ENCODE assay signal across 8 cellular contexts in genomic region chr12:643478-644292, GRCh38. TPM values are rescaled to one million over a fixed set of nuclear protein-coding genes. Genes with fewer than 3 reads are reported as not detected.
DNase-seq lines count a peak whose midpoint lies in the region; ATAC-seq, FAIRE-seq and TF ChIP-seq lines count a peak whose summit lies in the region.

No MANE protein-coding gene starts in this region.

- H3K27me3 ChIP-seq in K562 (ENCODE audit: control insufficient read depth in 2 of 2, insufficient read depth in 2 of 2, low read length in 2 of 2) (no peaks in the 10 kb centered on the region), left lung (no peaks in the 10 kb centered on the region), transverse colon (no peaks in the 10 kb centered on the region)

- 22% methylated on average over 29 of the region's 32 CpGs for WGBS in K562 (ENCODE audit: insufficient coverage, low coverage, missing lambda C conversion rate)
- 23 to 55% methylated on average over 9 to 31 of the region's 32 CpGs for WGBS in transverse colon (ENCODE audit: low coverage in 1 of 2), 2 donors

- peak; percentile 43 for TF ChIP-seq POLR2A in GM15510 (IDR thresholded peaks at IDR 0.05; ENCODE audit: borderline replicate concordance, extremely low read depth, insufficient read length)
- 0 out of 2 replicates have a peak, but pooled peaks have one; percentile 51 for TF ChIP-seq POLR2A in K562 (conservative IDR thresholded peaks at IDR 0.05)
- TF ChIP-seq POLR2A in transverse colon (IDR thresholded peaks at IDR 0.05) = no peak
- TF ChIP-seq POLR2A in H54 (IDR thresholded peaks at IDR 0.05; ENCODE audit: low read depth, low read length) = no peak

- peak overlapping the region; percentile 79 to 96 for H3K9ac ChIP-seq in K562 (ENCODE audit: insufficient read depth in 1 of 2, low read depth in 2 of 2, low read length in 2 of 2)

- no peaks in the 10 kb centered on the region for H3K9me1 ChIP-seq in K562 (ENCODE audit: control insufficient read depth, insufficient read depth, low read length)

- no peak for TF ChIP-seq CTCF in K562 (IDR thresholded peaks at IDR 0.05 in 2 of 3, conservative IDR thresholded peaks at IDR 0.05 in 1 of 3; ENCODE audit: insufficient read depth in 2 of 3, low read depth in 1 of 3, low read length in 3 of 3)
- TF ChIP-seq CTCF in left lung (IDR thresholded peaks at IDR 0.05) = no peak
- no peak for TF ChIP-seq CTCF in transverse colon (IDR thresholded peaks at IDR 0.05)

- peak overlapping the region; percentile 77 for H3K4me2 ChIP-seq in K562 (ENCODE audit: insufficient read depth, low read length)

- H3K36me3 ChIP-seq in K562 (ENCODE audit: control insufficient read depth, insufficient read depth, low read length) = no peaks in the 10 kb centered on the region; the same call in 2 of the 3 replicates
- peaks cover 0 to 7% of the 10 kb centered on the region in 2 donors for H3K36me3 ChIP-seq in left lung
- no peaks in the 10 kb centered on the region for H3K36me3 ChIP-seq in transverse colon

- POLR2A ChIA-PET in K562 (lab: Yijun Ruan, JAX) = interaction anchor here (0.6 to 1.5 kb wide), 2 partner anchors 8 to 24 kb away, joined by 3 read pairs; no protein-coding TSS in a partner anchor

- TSS peak; percentile 64 for BruUV-seq in K562 (replicated peaks; lab: Mats Ljungman, UMichigan)

- H3K9me3 ChIP-seq in K562 (replicated peaks; ENCODE audit: control insufficient read depth, insufficient read depth, low read depth, low read length) = no peaks in the 10 kb centered on the region
- H3K9me3 ChIP-seq in left lung = no peaks in the 10 kb centered on the region
- H3K9me3 ChIP-seq in transverse colon = no peaks in the 10 kb centered on the region

- FAIRE-seq in K562 (lab: Jason Lieb, UNC) = peak; percentile 48
- no peak for FAIRE-seq in H54 (lab: Jason Lieb, UNC)

- peak overlapping the region; percentile 81 for H2AFZ ChIP-seq in K562 (ENCODE audit: low read depth, low read length)

- peak overlapping the region; percentile 51 for H3K4me3 ChIP-seq in K562
- peak overlapping the region; percentile 59 to 66 for H3K4me3 ChIP-seq in left lung
- H3K4me3 ChIP-seq in transverse colon = peak overlapping the region; percentile 48 to 81 (median 74)

- H3K4me1 ChIP-seq in K562 (replicated peaks in 1 of 2; ENCODE audit: control insufficient read depth in 2 of 2, insufficient read depth in 2 of 2, low read length in 2 of 2) (peaks cover 36 to 45% of the 10 kb centered on the region in 2 experiments), left lung (peaks cover 43 to 79% of the 10 kb centered on the region in 2 donors), transverse colon (peaks cover 6 to 42% (median 29%) of the 10 kb centered on the region in 4 donors)

- H4K20me1 ChIP-seq in K562 (replicated peaks; ENCODE audit: control insufficient read depth, insufficient read depth, low read length) = no peaks in the 10 kb centered on the region

- TF ChIP-seq EP300 in K562 (IDR thresholded peaks at IDR 0.05; ENCODE audit: low read length) (no peak), transverse colon (IDR thresholded peaks at IDR 0.05; ENCODE audit: low read depth) (no peak)

- peak; percentile 62 for DNase-seq in KBM-7
- DNase-seq in K562 (ENCODE audit: extremely low read depth in 1 of 4, low spot score in 3 of 4) = peak; percentile 18 to 54 (median 26)
- peak; percentile 54 to 80 for DNase-seq in left lung
- peak; percentile 42 for DNase-seq in transverse colon
- DNase-seq in H54 (ENCODE audit: insufficient read length, low spot score) = no peak
- DNase-seq in stimulated activated CD8-positive, alpha-beta memory T cell treated with anti-CD3 and anti-CD28 coated beads, Interleukin-4, amount 100 ng/mL, for 48 hours = no peak
- no peak for DNase-seq in NCI-H510A treated with DMSO at 0.1 percent for 48 hours (lab: John Stamatoyannopoulos, UW)

- intact Hi-C loops in K562 (cut with micrococcal nuclease) (loop anchor here (2.0 to 5.0 kb wide), 2 partner anchors 66 to 107 kb away; no protein-coding TSS in a partner anchor), left lung (cut with DNase I) (no loop called here), transverse colon (cut with DNase I; ENCODE audit: low total_unique reads) (loop anchor here (2.0 to 5.0 kb wide), 2 partner anchors 71 to 109 kb away; partner anchors contain the start of gene WNK1)

- ATAC-seq in K562 (peak; percentile 10), left lung (peak; percentile 0)

- peaks cover 16% of the 10 kb centered on the region for H3K79me2 ChIP-seq in K562 (ENCODE audit: control insufficient read depth, insufficient read depth, low read length)

- H3K27ac ChIP-seq in K562 (ENCODE audit: extremely low read depth, low read depth, low read length) (peak overlapping the region; percentile 91), left lung (peak overlapping the region; percentile 99 to 100), transverse colon (peak overlapping the region; percentile 93 to 98 (median 95))

- CTCF ChIA-PET in K562 (lab: Yijun Ruan, JAX; ENCODE audit: low intra/inter-chr PET ratio) = no interaction called here

- in situ Hi-C loops in KBM-7 (cut with MboI; ENCODE audit: low pct_unique_long_range_greater_than_20kb, low sequenced_read_pairs) = no loop called here
- in situ Hi-C loops in K562 (cut with MboI) = no loop called here
- in situ Hi-C loops in transverse colon (cut with MboI; ENCODE audit: low pct_ligation_motif_present in 1 of 4, low pct_unique_long_range_greater_than_20kb in 1 of 4, low sequenced_read_pairs in 3 of 4) = no loop called here

- TF ChIP-seq RAD21 in K562 (CRISPR knock-in tag; conservative IDR thresholded peaks at IDR 0.05 in 1 of 2, IDR thresholded peaks at IDR 0.05 in 1 of 2) = no peak

TF ChIP-seq in K562, 482 proteins besides CTCF, POLR2A, EP300 and RAD21:
- peak in 1 of 2 experiments; percentile 31; a peak in 1 of 4 replicates for TF ChIP-seq KDM1A (IDR thresholded peaks at IDR 0.05)
- TF ChIP-seq NR2C2 (CRISPR knock-in tag; IDR thresholded peaks at IDR 0.05) = no peak
- TF ChIP-seq NR2C2 (tag; IDR thresholded peaks at IDR 0.05) = peak; percentile 56; the same call in 1 of the 2 replicates
- TF ChIP-seq ZNF316 (IDR thresholded peaks at IDR 0.05) = peak; percentile 44
- TF ChIP-seq CXXC5 (CRISPR knock-in tag; IDR thresholded peaks at IDR 0.05) = peak; percentile 36; the same call in 1 of the 2 replicates
- TF ChIP-seq ZNF224 (CRISPR knock-in tag; IDR thresholded peaks at IDR 0.05) = 0 out of 2 replicates have a peak, but pooled peaks have one; percentile 4
- TF ChIP-seq NR2C1 (IDR thresholded peaks at IDR 0.05) = no peak
- TF ChIP-seq NR2C1 (tag; IDR thresholded peaks at IDR 0.05) = 0 out of 2 replicates have a peak, but pooled peaks have one; percentile 44
- TF ChIP-seq PHF20 (IDR thresholded peaks at IDR 0.05; ENCODE audit: partially characterized antibody) = no peak
- TF ChIP-seq RBM22 (IDR thresholded peaks at IDR 0.05; ENCODE audit: low read depth, low read length, poor library complexity, severe bottlenecking) = no peak
- TF ChIP-seq RBBP5 (IDR thresholded peaks at IDR 0.05; ENCODE audit: borderline replicate concordance, insufficient read depth, low read length, poor library complexity, severe bottlenecking) = peak; percentile 13
- no peak for TF ChIP-seq ZNF165 (CRISPR knock-in tag; IDR thresholded peaks at IDR 0.05; ENCODE audit: borderline replicate concordance)
- TF ChIP-seq NFXL1 (CRISPR knock-in tag; IDR thresholded peaks at IDR 0.05) = no peak
- TF ChIP-seq MAZ (CRISPR knock-in tag; conservative IDR thresholded peaks at IDR 0.05 in 1 of 2, IDR thresholded peaks at IDR 0.05 in 1 of 2) = peak in 1 of 2 experiments; percentile 11; a peak in 1 of 4 replicates
- TF ChIP-seq ZKSCAN3 (CRISPR knock-in tag; IDR thresholded peaks at IDR 0.05) = no peak
- 0 out of 4 replicates have a peak, but pooled peaks of 1 of the 2 experiments have one; percentile 16 for TF ChIP-seq TEAD1 (CRISPR knock-in tag; IDR thresholded peaks at IDR 0.05)
- no peak for TF ChIP-seq SMARCA5 (IDR thresholded peaks at IDR 0.05)
- no peak for TF ChIP-seq ZNF586 (CRISPR knock-in tag; conservative IDR thresholded peaks at IDR 0.05)
- TF ChIP-seq GABPB1 (CRISPR knock-in tag; IDR thresholded peaks at IDR 0.05) = 0 out of 2 replicates have a peak, but pooled peaks have one; percentile 29
- TF ChIP-seq ETV1 (tag; conservative IDR thresholded peaks at IDR 0.05; ENCODE audit: low read depth) = 0 out of 2 replicates have a peak, but pooled peaks have one; percentile 5
- peak; percentile 0; the same call in 1 of the 2 replicates for TF ChIP-seq PHF8 (IDR thresholded peaks at IDR 0.05; ENCODE audit: borderline replicate concordance, low read length)
- TF ChIP-seq ZFX (CRISPR knock-in tag; IDR thresholded peaks at IDR 0.05) = peak; percentile 69
- TF ChIP-seq MAX (CRISPR knock-in tag; IDR thresholded peaks at IDR 0.05) = peak; percentile 19; the same call in 1 of the 2 replicates
- 0 out of 2 replicates have a peak, but pooled peaks have one; percentile 7 for TF ChIP-seq SUPT5H (IDR thresholded peaks at IDR 0.05)
- TF ChIP-seq C11orf30 (IDR thresholded peaks at IDR 0.05; ENCODE audit: low read depth) = peak; percentile 59; the same call in 1 of the 2 replicates
TF ChIP-seq in K562: peak in this region for 16.

RNA-seq across cellular contexts. Expression of gene NINJ2, which starts 19.6 kb away (rescaled TPM):
- total RNA-seq in K562 (2011; cell fraction: chromatin; rRNA removed; ENCODE audit: low replicate concordance) = 1.9 and 2.7 TPM in 2 replicates
- total RNA-seq in K562 (2011; cell fraction: nucleolus; rRNA removed) = 2.0 and 2.1 TPM in 2 replicates
- total RNA-seq in K562 (2011; cell fraction: nucleoplasm; rRNA removed) = 1.5 TPM in 2 replicates
- total RNA-seq in K562 (2014; rRNA removed) = 3.6 and 4.5 TPM in 2 replicates
- total RNA-seq in K562 (2014; rRNA removed; fragmentation: Illumina TruSeq; extraction: Trizol) = 1.7 and 3.3 TPM in 2 replicates
- total RNA-seq in K562 (2015; rRNA removed; fragmentation: Illumina TruSeq; extraction: Trizol) = 4.0 and 4.9 TPM in 2 replicates
- total RNA-seq in K562 (2021) = 2.3 and 2.6 TPM in 2 replicates
- polyA plus RNA-seq in K562 (2011; rRNA removed) = 3.6 and 5.3 TPM in 2 replicates
- 13.1 and 19.4 TPM in 2 replicates for polyA plus RNA-seq in K562 (2011; cell fraction: cytosol; rRNA removed)
- polyA plus RNA-seq in K562 (2011; cell fraction: nucleus; rRNA removed) = 4.1 and 4.4 TPM in 2 replicates
- 5.8 and 7.2 TPM in 2 replicates for polyA plus RNA-seq in K562 (2012)
- 6.5 and 7.3 TPM in 2 replicates for polyA plus RNA-seq in K562 (2014; fragmentation: Illumina TruSeq; extraction: Trizol)
- polyA plus RNA-seq in K562 (2014; fragmentation: Nextera tagmentation; extraction: Ambion mirVana) = 10 to 100 TPM; 10.6 to 16.0 TPM
- polyA plus RNA-seq in K562 (2014; rRNA removed) = 4.3 and 4.8 TPM in 2 replicates
- 5.5 and 8.4 TPM in 2 replicates for polyA minus RNA-seq in K562 (2011; rRNA and poly(A)+ RNA removed)
- polyA minus RNA-seq in K562 (2011; cell fraction: cytosol; rRNA and poly(A)+ RNA removed) = 2.9 and 3.7 TPM in 2 replicates
- 0.81 and 2.6 TPM in 2 replicates for polyA minus RNA-seq in K562 (2011; cell fraction: nucleus; rRNA and poly(A)+ RNA removed)
- total RNA-seq in left lung = 10 to 100 TPM; 13.0 to 18.0 TPM
- total RNA-seq in transverse colon = 1 to 10 TPM; 1.4 to 8.0 (median 5.6) TPM

Comparison
In these comparisons a context has a peak if more than half of its experiments do, and no peak if none do; other contexts are left out.
1. POLR2A ChIP-seq: peak in GM15510 (single experiment) and K562 (single experiment); none in transverse colon (single experiment) and H54 (single experiment).
2. DNase-seq: peak in KBM-7 (single experiment), K562 (4 of 4), left lung (2 of 2) and transverse colon (single experiment); none in H54 (single experiment), stimulated activated CD8-positive, alpha-beta memory T cell treated with anti-CD3 and anti-CD28 coated beads, Interleukin-4, amount 100 ng/mL, for 48 hours (single experiment) and NCI-H510A treated with DMSO at 0.1 percent for 48 hours (single experiment).
3. intact Hi-C loops: an anchor here in K562 (2.0 to 5.0 kb wide) and transverse colon (2.0 to 5.0 kb wide); none called in left lung.
4. Peak in every context shown above with its lines, with median percentiles within 50 percentile points of each other: H3K27ac ChIP-seq and H3K4me3 ChIP-seq.